In the genomic region with DNA sequence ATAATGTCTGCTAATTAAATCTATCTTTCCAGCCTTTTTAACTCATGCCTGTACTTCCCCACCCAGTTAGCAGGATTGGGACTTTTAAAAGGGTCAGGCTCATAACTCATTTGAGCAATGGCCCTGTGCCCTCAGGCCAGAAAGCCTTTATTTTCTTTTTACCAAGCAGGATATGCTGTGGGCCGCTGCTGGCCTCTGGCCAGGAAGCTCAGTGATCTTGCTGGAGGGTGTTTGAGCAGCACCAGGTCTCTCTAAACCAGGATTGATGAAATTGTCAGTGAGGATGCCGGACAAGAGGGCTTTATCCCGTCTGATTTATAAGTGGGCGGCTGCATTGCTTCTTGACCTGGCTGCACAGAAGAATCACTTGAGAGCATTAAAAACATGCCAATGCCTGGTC, we compare ENCODE assay signal across 13 cellular contexts.
DNase-seq lines count a peak whose midpoint lies in the region; ATAC-seq and TF ChIP-seq lines count a peak whose summit lies in the region.
"Had no signal": no experiment of that assay in that cellular context is flagged by ENCODE, and none has a peak within 500 bp of the region (broad histone marks: within the 10 kb centered on the region; RNA-seq: fewer than 3 reads in every experiment).

No MANE protein-coding gene starts in this region.

- in situ Hi-C loops in GM13976 (cut with MboI; ENCODE audit: low sequenced_read_pairs, unreplicated experiment) = no loop called here

- no peak for TF ChIP-seq CTCF in GM13976 (IDR thresholded peaks at IDR 0.05; ENCODE audit: borderline replicate concordance, control extremely low read depth, extremely low read depth, insufficient read depth, missing control alignments)

- H3K4me3 ChIP-seq in SJCRH30 = no peak overlapping the region
- H3K4me3 ChIP-seq: SK-N-MC had no signal

- H3K4me1 ChIP-seq in SJCRH30 = peaks cover 24% of the 10 kb centered on the region; the same call in 1 of the 2 replicates

- DNase-seq in NCI-H345 (lab: John Stamatoyannopoulos, UW) (peak; percentile 32), NCI-H345 treated with DMSO at 0.1 percent for 48 hours (lab: John Stamatoyannopoulos, UW; ENCODE audit: unreplicated experiment) (no peak), SJCRH30 (peak; percentile 72 to 79), fibroblast of gingiva (ENCODE audit: low read depth) (peak; percentile 53), cerebellum (ENCODE audit: low spot score) (no peak), GM13976 (ENCODE audit: low spot score) (no peak), DMS53 treated with DMSO at 0.1 percent for 48 hours (lab: John Stamatoyannopoulos, UW; ENCODE audit: unreplicated experiment) (no peak)
- DNase-seq: activated CD8-positive, alpha-beta T cell treated with anti-CD3 and anti-CD28 coated beads, Interleukin-2, amount 10 ng/mL, durations not matched to agents 7 days and 5 days; activated naive CD8-positive, alpha-beta T cell treated with anti-CD3 and anti-CD28 coated beads for 36 hours; NCI-H1436; stimulated activated CD4-positive, alpha-beta T cell treated with anti-CD3 and anti-CD28 coated beads, Interleukin-2, amount 100 ng/mL, for 48 hours had no signal

- H3K36me3 ChIP-seq in SJCRH30 = no peaks in the 10 kb centered on the region

- H3K27ac ChIP-seq in SJCRH30 = no peak overlapping the region
- H3K27ac ChIP-seq: SK-N-MC had no signal

- no peaks in the 10 kb centered on the region for H3K9me3 ChIP-seq in SJCRH30 (replicated peaks)

- H3K27me3 ChIP-seq in SJCRH30 = peaks cover 13% of the 10 kb centered on the region

- ATAC-seq in HG03442 (IDR thresholded peaks at IDR 0.05; ENCODE audit: unreplicated experiment) = no peak
- ATAC-seq: activated CD8-positive, alpha-beta T cell treated with anti-CD3 and anti-CD28 coated beads, Interleukin-2, amount 10 ng/mL, durations not matched to agents 7 days and 5 days had no signal

Comparison
In these comparisons a context has a peak if more than half of its experiments do, and no peak if none do; other contexts are left out.
1. DNase-seq: peak in NCI-H345 (single experiment), SJCRH30 (2 of 2) and fibroblast of gingiva (single experiment); none in NCI-H345 treated with DMSO at 0.1 percent for 48 hours (single experiment), cerebellum (single experiment), GM13976 (single experiment) and DMS53 treated with DMSO at 0.1 percent for 48 hours (single experiment).